ENCODE assay signal across 21 cellular contexts in the genomic region with DNA sequence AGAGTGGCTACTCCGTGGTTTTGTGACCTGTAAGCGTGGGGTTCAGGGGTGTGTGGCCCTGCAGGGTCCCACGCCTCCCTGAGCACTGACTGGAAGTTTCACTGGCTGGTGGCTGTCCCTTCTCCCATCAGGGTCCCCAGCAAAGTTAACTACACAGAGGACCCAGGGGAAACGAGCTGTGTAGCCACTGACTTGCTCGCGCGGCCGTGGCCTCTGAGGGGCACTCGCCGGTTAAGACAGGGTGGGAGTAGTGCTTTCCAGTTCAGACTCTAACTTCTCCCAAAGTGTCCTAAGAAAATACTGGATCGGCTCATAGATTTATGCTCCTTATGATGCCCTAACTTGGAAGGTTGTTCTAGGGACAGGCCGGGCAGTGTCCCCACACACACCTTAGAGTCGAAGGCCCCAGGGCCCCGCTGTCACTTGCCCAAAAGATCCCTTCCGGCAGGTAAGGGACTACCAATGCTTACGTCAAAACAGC. TPM values are rescaled to one million over a fixed set of nuclear protein-coding genes. Genes with fewer than 3 reads are reported as not detected.
DNase-seq lines count a peak whose midpoint lies in the region; ATAC-seq and TF ChIP-seq lines count a peak whose summit lies in the region.
"Had no signal": no experiment of that assay in that cellular context is flagged by ENCODE, and none has a peak within 500 bp of the region (broad histone marks: within the 10 kb centered on the region; RNA-seq: fewer than 3 reads in every experiment).

No MANE protein-coding gene starts in this region.

- in situ Hi-C loops in brain microvascular endothelial cell (cut with HindIII; ENCODE audit: low pct_ligation_motif_present, low sequenced_read_pairs) = no loop called here

- H3K4me1 Mint-ChIP-seq in activated CD8-positive, alpha-beta memory T cell treated with anti-CD3 and anti-CD28 coated beads, Interleukin-2, amount 10 ng/mL, durations not matched to agents 7 days and 5 days = no peaks in the 10 kb centered on the region
- H3K4me1 Mint-ChIP-seq in activated naive CD8-positive, alpha-beta T cell treated with anti-CD3 and anti-CD28 coated beads for 36 hours = peaks cover 2% of the 10 kb centered on the region
- H3K4me1 Mint-ChIP-seq in stimulated activated naive B cell treated with anti-CD40 and anti-IgM and Interleukin-4, amounts not matched to agents 10 μg/mL and 1 μg/mL and 100 μg/mL, for 72 hours = no peaks in the 10 kb centered on the region
- H3K4me1 Mint-ChIP-seq: neural crest cell had no signal

- TF ChIP-seq CTCF in brain microvascular endothelial cell (IDR thresholded peaks at IDR 0.05; ENCODE audit: low read depth, low read length, missing control alignments) = no peak
- TF ChIP-seq CTCF in hepatocyte (IDR thresholded peaks at IDR 0.05; ENCODE audit: poor library complexity) = no peak

- H3K9me3 ChIP-seq in hepatocyte (ENCODE audit: low read depth) = no peaks in the 10 kb centered on the region
- H3K9me3 ChIP-seq: ascending aorta, prostate gland, suprapubic skin had no signal

- 96% methylated on average over 16 of the region's 16 CpGs for WGBS in hepatocyte (ENCODE audit: low lambda C conversion rate, missing lambda C conversion rate)

- H3K36me3 ChIP-seq in brain microvascular endothelial cell (replicated peaks) = peaks cover 57% of the 10 kb centered on the region
- no peaks in the 10 kb centered on the region for H3K36me3 ChIP-seq in hepatocyte (replicated peaks; ENCODE audit: insufficient read depth, low read depth)

- H3K27me3 ChIP-seq in brain microvascular endothelial cell (replicated peaks) = no peaks in the 10 kb centered on the region
- no peaks in the 10 kb centered on the region for H3K27me3 ChIP-seq in hepatocyte
- H3K27me3 ChIP-seq: ascending aorta, suprapubic skin had no signal

- no peak for ATAC-seq in activated CD8-positive, alpha-beta memory T cell treated with anti-CD3 and anti-CD28 coated beads, Interleukin-2, amount 10 ng/mL, durations not matched to agents 7 days and 5 days
- no peak for ATAC-seq in stimulated activated naive B cell treated with anti-CD40 and anti-IgM and Interleukin-4, amounts not matched to agents 10 μg/mL and 1 μg/mL and 100 μg/mL, for 72 hours (replicated peaks)

- H4K20me1 ChIP-seq in hepatocyte (ENCODE audit: insufficient read depth, poor library complexity, severe bottlenecking) = no peaks in the 10 kb centered on the region

- no peak overlapping the region for H3K4me3 Mint-ChIP-seq in activated CD8-positive, alpha-beta memory T cell treated with anti-CD3 and anti-CD28 coated beads, Interleukin-2, amount 10 ng/mL, durations not matched to agents 7 days and 5 days
- H3K4me3 Mint-ChIP-seq in activated naive CD8-positive, alpha-beta T cell treated with anti-CD3 and anti-CD28 coated beads for 36 hours = no peak overlapping the region
- H3K4me3 Mint-ChIP-seq in stimulated activated naive B cell treated with anti-CD40 and anti-IgM and Interleukin-4, amounts not matched to agents 10 μg/mL and 1 μg/mL and 100 μg/mL, for 72 hours = no peak overlapping the region
- H3K4me3 Mint-ChIP-seq: activated T-helper 1 cell treated with anti-CD3 and anti-CD28 coated beads, Interleukin-12 subunit alpha, Interleukin-12 subunit beta, Interleukin-2, Interleukin-4 antibody, amounts not matched to agents 30 ng/mL and 10 ng/mL and 1 ng/mL, durations not matched to agents 14 hours and 24 hours and 36 hours; CD8-positive, alpha-beta memory T cell; GM23338 had no signal

- no peak overlapping the region for H2AFZ ChIP-seq in hepatocyte
- H2AFZ ChIP-seq: GM23338 had no signal

- H3K4me3 ChIP-seq in brain microvascular endothelial cell (ENCODE audit: low read depth, low read length) = no peak overlapping the region
- no peak overlapping the region for H3K4me3 ChIP-seq in hepatocyte
- H3K4me3 ChIP-seq: ascending aorta, GM23338, prostate gland, suprapubic skin had no signal

- no peaks in the 10 kb centered on the region for H3K4me1 ChIP-seq in hepatocyte (ENCODE audit: insufficient read depth)
- H3K4me1 ChIP-seq: ascending aorta, prostate gland, suprapubic skin had no signal

- H3K9me2 ChIP-seq in hepatocyte (replicated peaks; ENCODE audit: insufficient read depth) = no peaks in the 10 kb centered on the region

- H3K27me3 Mint-ChIP-seq in activated CD8-positive, alpha-beta memory T cell treated with anti-CD3 and anti-CD28 coated beads, Interleukin-2, amount 10 ng/mL, durations not matched to agents 7 days and 5 days = no peaks in the 10 kb centered on the region
- no peaks in the 10 kb centered on the region for H3K27me3 Mint-ChIP-seq in activated naive CD8-positive, alpha-beta T cell treated with anti-CD3 and anti-CD28 coated beads for 36 hours
- H3K27me3 Mint-ChIP-seq in stimulated activated naive B cell treated with anti-CD40 and anti-IgM and Interleukin-4, amounts not matched to agents 10 μg/mL and 1 μg/mL and 100 μg/mL, for 72 hours = no peaks in the 10 kb centered on the region
- H3K27me3 Mint-ChIP-seq: CD8-positive, alpha-beta memory T cell had no signal

- H3K9me3 Mint-ChIP-seq in activated CD8-positive, alpha-beta memory T cell treated with anti-CD3 and anti-CD28 coated beads, Interleukin-2, amount 10 ng/mL, durations not matched to agents 7 days and 5 days (ENCODE audit: low read depth) = no peaks in the 10 kb centered on the region
- no peaks in the 10 kb centered on the region for H3K9me3 Mint-ChIP-seq in activated naive CD8-positive, alpha-beta T cell treated with anti-CD3 and anti-CD28 coated beads for 36 hours
- H3K9me3 Mint-ChIP-seq in stimulated activated naive B cell treated with anti-CD40 and anti-IgM and Interleukin-4, amounts not matched to agents 10 μg/mL and 1 μg/mL and 100 μg/mL, for 72 hours = no peaks in the 10 kb centered on the region
- H3K9me3 Mint-ChIP-seq: activated T-helper 1 cell treated with anti-CD3 and anti-CD28 coated beads, Interleukin-12 subunit alpha, Interleukin-12 subunit beta, Interleukin-2, Interleukin-4 antibody, amounts not matched to agents 30 ng/mL and 10 ng/mL and 1 ng/mL, durations not matched to agents 14 hours and 24 hours and 36 hours; CD8-positive, alpha-beta memory T cell; GM23338; neural crest cell had no signal

- H3K27ac ChIP-seq in brain microvascular endothelial cell (no peak overlapping the region), hepatocyte (no peak overlapping the region)
- H3K27ac ChIP-seq: ascending aorta, prostate gland, suprapubic skin had no signal

- H3K79me2 ChIP-seq in hepatocyte = no peaks in the 10 kb centered on the region

- no peak overlapping the region for H3K27ac Mint-ChIP-seq in activated CD8-positive, alpha-beta memory T cell treated with anti-CD3 and anti-CD28 coated beads, Interleukin-2, amount 10 ng/mL, durations not matched to agents 7 days and 5 days
- H3K27ac Mint-ChIP-seq in activated naive CD8-positive, alpha-beta T cell treated with anti-CD3 and anti-CD28 coated beads for 36 hours = peak overlapping the region; percentile 28
- peak overlapping the region; percentile 65 for H3K27ac Mint-ChIP-seq in stimulated activated naive B cell treated with anti-CD40 and anti-IgM and Interleukin-4, amounts not matched to agents 10 μg/mL and 1 μg/mL and 100 μg/mL, for 72 hours
- H3K27ac Mint-ChIP-seq: activated T-helper 1 cell treated with anti-CD3 and anti-CD28 coated beads, Interleukin-12 subunit alpha, Interleukin-12 subunit beta, Interleukin-2, Interleukin-4 antibody, amounts not matched to agents 30 ng/mL and 10 ng/mL and 1 ng/mL, durations not matched to agents 14 hours and 24 hours and 36 hours had no signal

- CTCF ChIA-PET in activated CD8-positive, alpha-beta memory T cell treated with anti-CD3 and anti-CD28 coated beads, Interleukin-2, amount 10 ng/mL, durations not matched to agents 7 days and 5 days (lab: Charles Lee) = no interaction called here

- H3K36me3 Mint-ChIP-seq in activated CD8-positive, alpha-beta memory T cell treated with anti-CD3 and anti-CD28 coated beads, Interleukin-2, amount 10 ng/mL, durations not matched to agents 7 days and 5 days = peaks cover 38% of the 10 kb centered on the region
- peaks cover 30% of the 10 kb centered on the region for H3K36me3 Mint-ChIP-seq in activated naive CD8-positive, alpha-beta T cell treated with anti-CD3 and anti-CD28 coated beads for 36 hours
- peaks cover 47 to 57% of the 10 kb centered on the region in 2 donors for H3K36me3 Mint-ChIP-seq in stimulated activated naive B cell treated with anti-CD40 and anti-IgM and Interleukin-4, amounts not matched to agents 10 μg/mL and 1 μg/mL and 100 μg/mL, for 72 hours

- peak; percentile 48 for DNase-seq in activated CD8-positive, alpha-beta memory T cell treated with anti-CD3 and anti-CD28 coated beads, Interleukin-2, amount 50 U/mL, for 48 hours
- no peak for DNase-seq in activated CD8-positive, alpha-beta memory T cell treated with anti-CD3 and anti-CD28 coated beads, Interleukin-2, amount 10 ng/mL, durations not matched to agents 7 days and 5 days
- no peak for DNase-seq in activated naive CD8-positive, alpha-beta T cell treated with anti-CD3 and anti-CD28 coated beads for 36 hours
- DNase-seq in mesenteric fat pad (ENCODE audit: low spot score) = peak; percentile 80
- no peak for DNase-seq in stimulated activated naive B cell treated with anti-CD40 and anti-IgM and Interleukin-4, amounts not matched to agents 10 μg/mL and 1 μg/mL and 100 μg/mL, for 72 hours
- no peak for DNase-seq in brain microvascular endothelial cell
- DNase-seq in hepatocyte (ENCODE audit: low spot score) = no peak
- no peak for DNase-seq in OCI-M2 (lab: John Stamatoyannopoulos, UW; ENCODE audit: unreplicated experiment)
- DNase-seq: activated naive CD4-positive, alpha-beta T cell treated with anti-CD3 and anti-CD28 coated beads, Interleukin-2, amount 50 U/mL, for 16 hours; CD8-positive, alpha-beta memory T cell; NCI-H146; NCI-H2107; NCI-H446 treated with DMSO at 0.1 percent for 48 hours; stimulated activated CD4-positive, alpha-beta T cell treated with anti-CD3 and anti-CD28 coated beads, Interleukin-4, amount 100 ng/mL, for 24 hours; stimulated activated naive CD4-positive, alpha-beta T cell had no signal

- H3K4me2 ChIP-seq in hepatocyte = no peak overlapping the region
- H3K4me2 ChIP-seq: GM23338 had no signal

RNA-seq across cellular contexts. Expression of a gene that starts 28.2 kb away (rescaled TPM):
- 10 to 100 TPM; 40.1 to 42.6 TPM for total RNA-seq in activated CD8-positive, alpha-beta memory T cell treated with anti-CD3 and anti-CD28 coated beads, Interleukin-2, amount 10 ng/mL, durations not matched to agents 7 days and 5 days
- total RNA-seq in activated naive CD8-positive, alpha-beta T cell treated with anti-CD3 and anti-CD28 coated beads for 36 hours = 10 to 100 TPM; 44.8 to 46.2 TPM
- total RNA-seq in mesenteric fat pad (15.5 TPM), hepatocyte (10.8 and 21.4 TPM in 2 replicates)
- 35.9 and 46.2 TPM in 2 replicates for polyA plus RNA-seq in hepatocyte

Comparison
In these comparisons a context has a peak if more than half of its experiments do, and no peak if none do; other contexts are left out.
1. DNase-seq: peak in activated CD8-positive, alpha-beta memory T cell treated with anti-CD3 and anti-CD28 coated beads, Interleukin-2, amount 50 U/mL, for 48 hours (single experiment) and mesenteric fat pad (single experiment); none in activated CD8-positive, alpha-beta memory T cell treated with anti-CD3 and anti-CD28 coated beads, Interleukin-2, amount 10 ng/mL, durations not matched to agents 7 days and 5 days (single experiment), activated naive CD8-positive, alpha-beta T cell treated with anti-CD3 and anti-CD28 coated beads for 36 hours (single experiment), stimulated activated naive B cell treated with anti-CD40 and anti-IgM and Interleukin-4, amounts not matched to agents 10 μg/mL and 1 μg/mL and 100 μg/mL, for 72 hours (single experiment), brain microvascular endothelial cell (single experiment), hepatocyte (single experiment) and OCI-M2 (single experiment).